ENCODE assay signal across 11 cellular contexts in the genomic region with DNA sequence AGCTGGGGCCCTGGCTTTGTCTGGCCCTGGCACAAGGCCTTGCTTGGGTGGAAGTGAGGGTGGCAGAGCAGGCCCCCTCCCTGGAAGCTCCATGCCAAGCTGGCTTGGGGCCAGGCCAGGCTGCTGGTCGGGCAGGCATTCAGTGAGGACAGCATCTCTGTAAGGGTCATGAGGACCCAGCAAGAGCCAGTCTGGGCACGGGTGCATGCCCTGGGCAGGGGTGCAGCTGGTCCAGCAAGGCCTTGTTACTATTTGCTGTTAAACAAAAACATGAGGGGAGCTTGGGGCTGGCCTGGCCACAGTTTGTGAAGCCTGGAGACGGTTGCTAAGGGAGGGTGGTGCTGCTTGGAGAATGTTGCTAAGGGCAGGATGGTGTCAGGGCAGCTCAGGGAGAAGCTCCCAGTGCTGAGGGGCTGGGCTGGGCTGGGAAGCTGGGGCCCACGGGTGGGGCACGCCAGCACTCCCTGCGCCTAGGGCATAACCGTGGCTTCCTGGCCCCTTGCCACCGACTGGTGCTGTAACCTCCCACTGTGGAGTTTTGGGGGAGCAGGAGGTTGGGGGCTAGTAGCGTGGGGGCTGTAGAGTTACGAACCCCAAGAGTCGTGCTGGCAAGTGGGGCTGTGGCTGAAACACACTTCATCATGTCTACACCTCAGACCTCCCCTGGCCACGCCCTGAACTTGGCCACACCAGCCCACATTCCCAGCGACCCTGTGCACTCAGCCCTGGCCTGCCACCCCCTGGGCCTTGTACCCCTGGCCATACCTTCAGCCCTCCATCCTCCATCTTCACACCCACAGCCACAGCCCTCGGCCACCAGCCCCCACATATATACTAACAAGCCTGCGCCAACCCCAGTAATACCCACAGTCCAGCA. TPM values are rescaled to one million over a fixed set of nuclear protein-coding genes. Genes with fewer than 3 reads are reported as not detected.
DNase-seq lines count a peak whose midpoint lies in the region; ATAC-seq and TF ChIP-seq lines count a peak whose summit lies in the region.
"Had no signal": no experiment of that assay in that cellular context is flagged by ENCODE, and none has a peak within 500 bp of the region (broad histone marks: within the 10 kb centered on the region; RNA-seq: fewer than 3 reads in every experiment).

No MANE protein-coding gene starts in this region.

- H3K27me3 ChIP-seq in dorsolateral prefrontal cortex (peaks cover 0 to 7% (median 0%) of the 10 kb centered on the region in 45 donors), muscle layer of duodenum (ENCODE audit: low read depth, low read length) (no peaks in the 10 kb centered on the region)

- no peak for ATAC-seq in HG03521 (IDR thresholded peaks at IDR 0.05; ENCODE audit: unreplicated experiment)

- no peak overlapping the region for H3K4me3 ChIP-seq in AG10803 (ENCODE audit: low read length)
- no peak overlapping the region for H3K4me3 ChIP-seq in HEK293 (ENCODE audit: low read depth, low read length)
- peak overlapping the region in 52 of 59 donors; percentile 4 to 79 (median 62) for H3K4me3 ChIP-seq in dorsolateral prefrontal cortex
- H3K4me3 ChIP-seq in muscle layer of duodenum (ENCODE audit: low read depth in 1 of 2, low read length in 2 of 2), result peak overlapping the region; percentile 71 to 97

- intact Hi-C loops in dorsolateral prefrontal cortex (cut with DNase I), result no loop called here

- POLR2A ChIA-PET in HEK293 (lab: Yijun Ruan, JAX), result no interaction called here

- H3K9me3 ChIP-seq in HEK293 (ENCODE audit: control insufficient read depth, insufficient read depth, low read depth, low read length), result no peaks in the 10 kb centered on the region
- no peaks in the 10 kb centered on the region for H3K9me3 ChIP-seq in muscle layer of duodenum (ENCODE audit: control insufficient read depth in 1 of 2, low read length in 2 of 2)
- H3K9me3 ChIP-seq: Caco-2 had no signal

- H3K27ac ChIP-seq in HEK293 (ENCODE audit: extremely low read depth, low read depth, low read length) (no peak overlapping the region), dorsolateral prefrontal cortex (peak overlapping the region; percentile 66 to 99 (median 96)), muscle layer of duodenum (ENCODE audit: low read length) (peak overlapping the region; percentile 31)

- TF ChIP-seq CTCF in AG10803 (conservative IDR thresholded peaks at IDR 0.05; ENCODE audit: low read length) (no peak), HEK293 (tag by site-specific recombination; IDR thresholded peaks at IDR 0.05) (no peak), dorsolateral prefrontal cortex (IDR thresholded peaks at IDR 0.05 in 54 of 56, conservative IDR thresholded peaks at IDR 0.05 in 2 of 56; ENCODE audit: low read depth in 1 of 56, partially characterized antibody in 56 of 56) (peak in 10 of 56 donors; percentile 5 to 47 (median 10))

- CTCF ChIA-PET in HEK293 (lab: Yijun Ruan, JAX), result interaction anchor here (1.0 to 2.0 kb wide), 3 partner anchors 19 to 36 kb away, joined by 5 to 6 read pairs (median 5); no protein-coding TSS in a partner anchor

- peak; percentile 31 for DNase-seq in AG10803 (ENCODE audit: low read depth)
- peak; percentile 52 to 96 (median 94) for DNase-seq in dorsolateral prefrontal cortex
- no peak for DNase-seq in stimulated activated naive CD4-positive, alpha-beta T cell (lab: John Stamatoyannopoulos, UW)
- DNase-seq in stimulated activated CD8-positive, alpha-beta memory T cell treated with anti-CD3 and anti-CD28 coated beads, Interleukin-4, amount 100 ng/mL, for 48 hours, result no peak
- DNase-seq in HuH-7.5 (ENCODE audit: low spot score), result no peak
- DNase-seq: Caco-2; effector CD8-positive, alpha-beta T cell; MM.1S had no signal

- no peaks in the 10 kb centered on the region for H3K36me3 ChIP-seq in HEK293 (ENCODE audit: control insufficient read depth in 2 of 2, insufficient read depth in 1 of 2, low read length in 2 of 2)
- H3K36me3 ChIP-seq in muscle layer of duodenum (ENCODE audit: control insufficient read depth in 1 of 2, insufficient read depth in 2 of 2, low read length in 2 of 2), result no peaks in the 10 kb centered on the region

- peaks cover 12% of the 10 kb centered on the region for H3K4me1 ChIP-seq in HEK293 (ENCODE audit: control insufficient read depth, insufficient read depth, low read length)
- H3K4me1 ChIP-seq in muscle layer of duodenum (ENCODE audit: control insufficient read depth in 1 of 2, insufficient read depth in 2 of 2, low read length in 2 of 2), result peaks cover 9 to 62% of the 10 kb centered on the region in 2 donors

TF ChIP-seq in HEK293, 187 proteins besides CTCF, POLR2A, EP300 and RAD21 (continues in another document):
- no peak for TF ChIP-seq ZNF391 (tag by site-specific recombination; IDR thresholded peaks at IDR 0.05; ENCODE audit: borderline replicate concordance, low read depth)
- TF ChIP-seq ZNF239 (tag by site-specific recombination; IDR thresholded peaks at IDR 0.05), result no peak
- TF ChIP-seq ZNF274 (IDR thresholded peaks at IDR 0.05; ENCODE audit: low read length), result no peak
- TF ChIP-seq ZNF274 (tag by site-specific recombination; IDR thresholded peaks at IDR 0.05; ENCODE audit: borderline replicate concordance), result no peak
- TF ChIP-seq KLF8 (tag by site-specific recombination; IDR thresholded peaks at IDR 0.05), result 0 out of 2 replicates have a peak, but pooled peaks have one; percentile 17
- no peak for TF ChIP-seq SCRT2 (tag by site-specific recombination; IDR thresholded peaks at IDR 0.05)
- TF ChIP-seq ZBTB6 (tag by site-specific recombination; IDR thresholded peaks at IDR 0.05), result no peak
- no peak for TF ChIP-seq ZNF23 (tag by site-specific recombination; IDR thresholded peaks at IDR 0.05; ENCODE audit: borderline replicate concordance)
- TF ChIP-seq ZBTB17 (tag by site-specific recombination; IDR thresholded peaks at IDR 0.05), result no peak
- no peak for TF ChIP-seq ZBTB48 (tag by site-specific recombination; IDR thresholded peaks at IDR 0.05)
- no peak for TF ChIP-seq ZNF791 (tag by site-specific recombination; IDR thresholded peaks at IDR 0.05)
- TF ChIP-seq, protein P1, sequence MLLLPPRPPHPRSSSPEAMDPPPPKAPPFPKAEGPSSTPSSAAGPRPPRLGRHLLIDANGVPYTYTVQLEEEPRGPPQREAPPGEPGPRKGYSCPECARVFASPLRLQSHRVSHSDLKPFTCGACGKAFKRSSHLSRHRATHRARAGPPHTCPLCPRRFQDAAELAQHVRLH (tag by site-specific recombination; IDR thresholded peaks at IDR 0.05), result no peak
- no peak for TF ChIP-seq ZNF350 (tag by site-specific recombination; IDR thresholded peaks at IDR 0.05)
- no peak for TF ChIP-seq ZNF558 (tag by site-specific recombination; IDR thresholded peaks at IDR 0.05)
- no peak for TF ChIP-seq ZNF707 (tag by site-specific recombination; IDR thresholded peaks at IDR 0.05)
- peak; percentile 23; the same call in 1 of the 2 replicates for TF ChIP-seq ZNF335 (tag by site-specific recombination; conservative IDR thresholded peaks at IDR 0.05)
- peak; percentile 94 for TF ChIP-seq KLF1 (tag by site-specific recombination; IDR thresholded peaks at IDR 0.05)
- TF ChIP-seq ZFHX2 (tag by site-specific recombination; conservative IDR thresholded peaks at IDR 0.05), result 0 out of 2 replicates have a peak, but pooled peaks have one; percentile 30
- TF ChIP-seq MEIS1 (CRISPR knock-in tag; IDR thresholded peaks at IDR 0.05; ENCODE audit: borderline replicate concordance), result no peak
- TF ChIP-seq, protein P2, sequence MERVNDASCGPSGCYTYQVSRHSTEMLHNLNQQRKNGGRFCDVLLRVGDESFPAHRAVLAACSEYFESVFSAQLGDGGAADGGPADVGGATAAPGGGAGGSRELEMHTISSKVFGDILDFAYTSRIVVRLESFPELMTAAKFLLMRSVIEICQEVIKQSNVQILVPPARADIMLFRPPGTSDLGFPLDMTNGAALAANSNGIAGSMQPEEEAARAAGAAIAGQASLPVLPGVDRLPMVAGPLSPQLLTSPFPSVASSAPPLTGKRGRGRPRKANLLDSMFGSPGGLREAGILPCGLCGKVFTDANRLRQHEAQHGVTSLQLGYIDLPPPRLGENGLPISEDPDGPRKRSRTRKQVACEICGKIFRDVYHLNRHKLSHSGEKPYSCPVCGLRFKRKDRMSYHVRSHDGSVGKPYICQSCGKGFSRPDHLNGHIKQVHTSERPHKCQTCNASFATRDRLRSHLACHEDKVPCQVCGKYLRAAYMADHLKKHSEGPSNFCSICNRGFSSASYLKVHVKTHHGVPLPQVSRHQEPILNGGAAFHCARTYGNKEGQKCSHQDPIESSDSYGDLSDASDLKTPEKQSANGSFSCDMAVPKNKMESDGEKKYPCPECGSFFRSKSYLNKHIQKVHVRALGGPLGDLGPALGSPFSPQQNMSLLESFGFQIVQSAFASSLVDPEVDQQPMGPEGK (tag by site-specific recombination; IDR thresholded peaks at IDR 0.05), result no peak; the same call in 1 of the 2 replicates
- peak; percentile 57; the same call in 1 of the 2 replicates for TF ChIP-seq MYNN (tag by site-specific recombination; IDR thresholded peaks at IDR 0.05; ENCODE audit: borderline replicate concordance)
- no peak for TF ChIP-seq YY2 (tag by site-specific recombination; IDR thresholded peaks at IDR 0.05)
- no peak for TF ChIP-seq ZNF501 (tag by site-specific recombination; IDR thresholded peaks at IDR 0.05)
- TF ChIP-seq ZNF48 (tag by site-specific recombination; IDR thresholded peaks at IDR 0.05), result no peak

RNA-seq across cellular contexts. Expression of gene TPPP3, which starts 1.6 kb away (rescaled TPM):
- total RNA-seq in dorsolateral prefrontal cortex, result 100 to 1,000 TPM in 32 of 120 experiments, 10 to 100 TPM in 88; 25.3 to 256 (median 73.1) TPM

RNA-seq across cellular contexts. Expression of gene ZDHHC1, which starts 24.6 kb away (rescaled TPM):
- total RNA-seq in dorsolateral prefrontal cortex, result 10 to 100 TPM in 81 of 120 experiments, 1 to 10 TPM in 39; 5.3 to 22.6 (median 11.7) TPM

RNA-seq across cellular contexts. Expression of gene HSD11B2, which starts 39.3 kb away (rescaled TPM):
- 10 to 100 TPM in 24 of 120 experiments, 1 to 10 TPM in 89, under 1 TPM in 7; 0.58 to 24.5 (median 6.2) TPM for total RNA-seq in dorsolateral prefrontal cortex

Comparison
In these comparisons a context has a peak if more than half of its experiments do, and no peak if none do; other contexts are left out.
1. DNase-seq: peak in AG10803 (single experiment) and dorsolateral prefrontal cortex (10 of 10); none in stimulated activated naive CD4-positive, alpha-beta T cell (0 of 6), stimulated activated CD8-positive, alpha-beta memory T cell treated with anti-CD3 and anti-CD28 coated beads, Interleukin-4, amount 100 ng/mL, for 48 hours (single experiment) and HuH-7.5 (single experiment).
2. H3K4me3 ChIP-seq: peak in dorsolateral prefrontal cortex (52 of 59) and muscle layer of duodenum (2 of 2); none in AG10803 (single experiment) and HEK293 (single experiment).